11 cellular contexts compared by ENCODE assay signal in the genomic region with DNA sequence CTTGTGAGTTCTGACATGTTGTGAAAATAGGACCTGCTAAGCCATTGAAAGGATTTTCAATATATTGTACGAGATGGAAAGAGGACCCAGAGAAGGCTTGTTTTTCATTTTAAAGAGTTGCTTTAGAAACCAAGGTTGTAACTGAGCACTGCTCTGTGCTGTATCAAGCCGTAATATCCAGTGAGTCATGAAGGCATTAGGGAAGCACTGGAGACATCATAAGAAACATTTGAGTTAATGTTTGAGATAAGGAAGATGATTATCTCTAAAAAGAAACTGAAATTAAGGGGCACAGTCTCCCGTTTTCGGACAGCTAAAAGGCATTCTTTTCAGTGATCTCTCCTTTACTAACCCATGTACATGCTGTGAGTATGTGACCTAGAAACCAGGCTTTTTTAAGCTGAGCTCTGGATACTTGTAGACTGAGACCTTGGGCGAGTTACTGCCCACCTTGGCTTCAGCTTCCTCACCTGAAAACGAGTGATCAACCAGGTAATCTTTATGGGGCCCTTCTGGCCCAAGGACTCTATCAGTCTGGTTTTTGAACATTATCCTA.
DNase-seq lines count a peak whose midpoint lies in the region; ATAC-seq, FAIRE-seq and TF ChIP-seq lines count a peak whose summit lies in the region.
"Had no signal": no experiment of that assay in that cellular context is flagged by ENCODE, and none has a peak within 500 bp of the region (broad histone marks: within the 10 kb centered on the region; RNA-seq: fewer than 3 reads in every experiment).

No MANE protein-coding gene starts in this region.

- peaks cover 16% of the 10 kb centered on the region for H3K4me1 Mint-ChIP-seq in activated CD8-positive, alpha-beta T cell treated with anti-CD3 and anti-CD28 coated beads for 36 hours (ENCODE audit: low read depth)
- peaks cover 25% of the 10 kb centered on the region for H3K4me1 Mint-ChIP-seq in stimulated activated naive CD8-positive, alpha-beta T cell treated with anti-CD3 and anti-CD28 coated beads, Interleukin-15, amount 100 ng/mL, for 72 hours

- H3K27ac Mint-ChIP-seq in activated CD8-positive, alpha-beta T cell treated with anti-CD3 and anti-CD28 coated beads for 36 hours = peak overlapping the region; percentile 79
- H3K27ac Mint-ChIP-seq in stimulated activated naive CD8-positive, alpha-beta T cell treated with anti-CD3 and anti-CD28 coated beads, Interleukin-15, amount 100 ng/mL, for 72 hours = peak overlapping the region; percentile 72 to 90

- no peaks in the 10 kb centered on the region for H3K36me3 Mint-ChIP-seq in activated CD8-positive, alpha-beta T cell treated with anti-CD3 and anti-CD28 coated beads for 36 hours (ENCODE audit: low read depth)
- H3K36me3 Mint-ChIP-seq: activated naive CD4-positive, alpha-beta T cell treated with anti-CD3 and anti-CD28 coated beads, Interleukin-2, amount 50 U/mL, for 72 hours had no signal

- no peaks in the 10 kb centered on the region for H4K20me1 ChIP-seq in IMR-90 (ENCODE audit: insufficient read depth, low read length)

- H2AK5ac ChIP-seq in IMR-90 (ENCODE audit: low read depth, low read length) = peak overlapping the region; percentile 80

- peak overlapping the region; percentile 81 to 89 for H4K8ac ChIP-seq in IMR-90 (ENCODE audit: low read depth in 2 of 2, low read length in 2 of 2)

- peaks cover 0 to 22% of the 10 kb centered on the region in 2 experiments; a peak in 2 of 4 replicates for H3K79me1 ChIP-seq in IMR-90 (ENCODE audit: low read depth in 1 of 2, low read length in 2 of 2)

- no peaks in the 10 kb centered on the region for H3K9me3 Mint-ChIP-seq in activated CD8-positive, alpha-beta T cell treated with anti-CD3 and anti-CD28 coated beads for 36 hours
- no peaks in the 10 kb centered on the region for H3K9me3 Mint-ChIP-seq in stimulated activated naive CD8-positive, alpha-beta T cell treated with anti-CD3 and anti-CD28 coated beads, Interleukin-15, amount 100 ng/mL, for 72 hours
- H3K9me3 Mint-ChIP-seq: activated naive CD4-positive, alpha-beta T cell treated with anti-CD3 and anti-CD28 coated beads, Interleukin-2, amount 50 U/mL, for 72 hours had no signal

- DNase-seq in IMR-90 = peak; percentile 85
- no peak for DNase-seq in activated CD8-positive, alpha-beta T cell treated with anti-CD3 and anti-CD28 coated beads for 36 hours
- peak; percentile 37 for DNase-seq in glomerular visceral epithelial cell (ENCODE audit: extremely low spot score)
- no peak for DNase-seq in stimulated activated naive CD8-positive, alpha-beta T cell treated with anti-CD3 and anti-CD28 coated beads, Interleukin-15, amount 100 ng/mL, for 72 hours
- DNase-seq in GM19239 (ENCODE audit: insufficient read length, low spot score) = no peak
- DNase-seq in NCI-H82 treated with DMSO at 0.1 percent for 48 hours (lab: John Stamatoyannopoulos, UW; ENCODE audit: unreplicated experiment) = no peak
- no peak for DNase-seq in NCI-H1694 treated with DMSO at 0.1 percent for 48 hours (lab: John Stamatoyannopoulos, UW)
- DNase-seq: hippocampal formation, NCI-H2227 treated with DMSO at 0.1 percent for 48 hours had no signal

- peak overlapping the region; percentile 87 for H4K5ac ChIP-seq in IMR-90 (ENCODE audit: low read depth, low read length)

- H3K9ac ChIP-seq in IMR-90 (ENCODE audit: low read depth, low read length) = peak overlapping the region; percentile 47; the same call in 1 of the 2 replicates

- H3K4me3 Mint-ChIP-seq in activated CD8-positive, alpha-beta T cell treated with anti-CD3 and anti-CD28 coated beads for 36 hours = no peak overlapping the region
- peak overlapping the region in 1 of 2 donors; percentile 40 for H3K4me3 Mint-ChIP-seq in stimulated activated naive CD8-positive, alpha-beta T cell treated with anti-CD3 and anti-CD28 coated beads, Interleukin-15, amount 100 ng/mL, for 72 hours

- H3K4ac ChIP-seq in IMR-90 (ENCODE audit: low read depth, low read length) = peak overlapping the region; percentile 96

- in situ Hi-C loops in IMR-90 (cut with MboI; ENCODE audit: low sequenced_read_pairs) = no loop called here

- POLR2A ChIA-PET in IMR-90 (lab: Charles Lee; ENCODE audit: unreplicated experiment) = interaction anchor here (1.0 kb wide), 1 partner anchor 50 kb away, joined by 9 read pairs; no protein-coding TSS in a partner anchor
- POLR2A ChIA-PET in activated CD8-positive, alpha-beta T cell treated with anti-CD3 and anti-CD28 coated beads for 36 hours (lab: Charles Lee) = no interaction called here

- peak overlapping the region; percentile 80 for H3K4me2 ChIP-seq in IMR-90 (ENCODE audit: low read depth, low read length)

- H3K27me3 ChIP-seq in IMR-90 (ENCODE audit: control insufficient read depth, insufficient read depth, low read length) = no peaks in the 10 kb centered on the region

- H3K18ac ChIP-seq in IMR-90 (ENCODE audit: low read depth, low read length) = peak overlapping the region; percentile 98

- TF ChIP-seq CTCF in IMR-90 (conservative IDR thresholded peaks at IDR 0.05; ENCODE audit: low read depth, low read length) = no peak
- TF ChIP-seq CTCF in activated CD8-positive, alpha-beta T cell treated with anti-CD3 and anti-CD28 coated beads for 36 hours (IDR thresholded peaks at IDR 0.05) = no peak

- CTCF ChIA-PET in IMR-90 (lab: Yijun Ruan, JAX) = no interaction called here
- CTCF ChIA-PET in activated CD8-positive, alpha-beta T cell treated with anti-CD3 and anti-CD28 coated beads for 36 hours (lab: Charles Lee) = no interaction called here

- WGBS in IMR-90 (ENCODE audit: extremely low coverage in 2 of 2, insufficient read length in 1 of 2), 2 experiments = 25% methylated on average over 1 of the region's 6 CpGs; no CpG with 5 or more reads in 1 of the 2 experiments

- no peaks in the 10 kb centered on the region for H3K36me3 ChIP-seq in IMR-90 (ENCODE audit: control insufficient read depth, insufficient read depth, low read length)
- H3K36me3 ChIP-seq: prostate gland had no signal

- peak overlapping the region; percentile 75 for H2BK15ac ChIP-seq in IMR-90 (ENCODE audit: low read depth, low read length)

- peak; percentile 6 for TF ChIP-seq POLR2A in IMR-90 (IDR thresholded peaks at IDR 0.05; ENCODE audit: low read depth, low read length)

- H3K27ac ChIP-seq in IMR-90 (ENCODE audit: insufficient read depth, low read length) = peak overlapping the region; percentile 82

- dilution Hi-C loops in IMR-90 (cut with HindIII; ENCODE audit: low sequenced_read_pairs, unreplicated experiment) = no loop called here

- no peaks in the 10 kb centered on the region for H3K9me3 ChIP-seq in IMR-90 (ENCODE audit: control insufficient read depth, insufficient read depth, low read length)
- H3K9me3 ChIP-seq: prostate gland had no signal

- peaks cover 15% of the 10 kb centered on the region for H3K9me1 ChIP-seq in IMR-90 (ENCODE audit: insufficient read depth, low read length)

- no peak overlapping the region for H2AFZ ChIP-seq in IMR-90 (replicated peaks; ENCODE audit: low read length, poor library complexity)

- peak overlapping the region; percentile 89 for H2BK120ac ChIP-seq in IMR-90 (ENCODE audit: low read depth, low read length)

- H3K4me3 ChIP-seq in IMR-90 (ENCODE audit: insufficient read depth, low read depth, low read length) = peak overlapping the region; percentile 7; the same call in 1 of the 2 replicates
- H3K4me3 ChIP-seq: prostate gland had no signal

- peak overlapping the region; percentile 88 for H4K91ac ChIP-seq in IMR-90 (ENCODE audit: insufficient read depth, low read depth, low read length)

- H3K23ac ChIP-seq in IMR-90 (ENCODE audit: low read depth, low read length) = peak overlapping the region; percentile 77

- FAIRE-seq in GM19239 (lab: Jason Lieb, UNC) = no peak

- peak overlapping the region; percentile 84 for H2BK20ac ChIP-seq in IMR-90 (ENCODE audit: low read depth, low read length)

- intact Hi-C loops in IMR-90 (cut with micrococcal nuclease) = loop anchor here (5.0 kb wide), 1 partner anchor 147 kb away; the partner anchor contains the start of gene TBX2
- intact Hi-C loops in activated CD8-positive, alpha-beta T cell treated with anti-CD3 and anti-CD28 coated beads for 36 hours (cut with micrococcal nuclease) = no loop called here

- H2AK9ac ChIP-seq in IMR-90 (replicated peaks; ENCODE audit: low read depth, low read length, poor library complexity) = peak overlapping the region; percentile 57

- H3K4me1 ChIP-seq in IMR-90 (ENCODE audit: control insufficient read depth, insufficient read depth, low read length) = peaks cover 18% of the 10 kb centered on the region

- peak; percentile 60 for ATAC-seq in IMR-90 (ENCODE audit: low read depth)
- peak; percentile 32 for ATAC-seq in activated CD8-positive, alpha-beta T cell treated with anti-CD3 and anti-CD28 coated beads for 36 hours
- peak; percentile 48 for ATAC-seq in stimulated activated naive CD8-positive, alpha-beta T cell treated with anti-CD3 and anti-CD28 coated beads, Interleukin-15, amount 100 ng/mL, for 72 hours

- peak overlapping the region; percentile 97 for H2BK5ac ChIP-seq in IMR-90 (ENCODE audit: low read depth, low read length, poor library complexity, severe bottlenecking)

- peak; percentile 17; the same call in 1 of the 2 replicates for TF ChIP-seq RAD21 in IMR-90 (IDR thresholded peaks at IDR 0.05; ENCODE audit: low read length)

- H3K56ac ChIP-seq in IMR-90 (ENCODE audit: extremely low read depth, insufficient read depth, low read length) = peak overlapping the region; percentile 84

- BruUV-seq in IMR-90 (replicated peaks; lab: Mats Ljungman, UMichigan) = no TSS peak

- H3K14ac ChIP-seq in IMR-90 (replicated peaks; ENCODE audit: low read depth, low read length) = peak overlapping the region; percentile 73

- no peaks in the 10 kb centered on the region for H3K27me3 Mint-ChIP-seq in activated CD8-positive, alpha-beta T cell treated with anti-CD3 and anti-CD28 coated beads for 36 hours
- H3K27me3 Mint-ChIP-seq in stimulated activated naive CD8-positive, alpha-beta T cell treated with anti-CD3 and anti-CD28 coated beads, Interleukin-15, amount 100 ng/mL, for 72 hours = no peaks in the 10 kb centered on the region

TF ChIP-seq in IMR-90, 13 proteins besides CTCF, POLR2A, EP300 and RAD21 (continues in another document):
- no peak for TF ChIP-seq SMC3 (IDR thresholded peaks at IDR 0.05; ENCODE audit: low read depth, low read length)
- TF ChIP-seq MAZ (IDR thresholded peaks at IDR 0.05; ENCODE audit: borderline replicate concordance, low read depth, low read length) = no peak
- peak; percentile 4 for TF ChIP-seq RCOR1 (IDR thresholded peaks at IDR 0.05; ENCODE audit: insufficient replicate concordance, low read length)
- no peak for TF ChIP-seq ELK1 (IDR thresholded peaks at IDR 0.05; ENCODE audit: borderline replicate concordance, low read depth, low read length)
- no peak for TF ChIP-seq MXI1 (IDR thresholded peaks at IDR 0.05; ENCODE audit: borderline replicate concordance, low read depth, low read length)

Comparison
In these comparisons a context has a peak if more than half of its experiments do, and no peak if none do; other contexts are left out.
1. DNase-seq: peak in IMR-90 (single experiment) and glomerular visceral epithelial cell (single experiment); none in activated CD8-positive, alpha-beta T cell treated with anti-CD3 and anti-CD28 coated beads for 36 hours (single experiment), stimulated activated naive CD8-positive, alpha-beta T cell treated with anti-CD3 and anti-CD28 coated beads, Interleukin-15, amount 100 ng/mL, for 72 hours (0 of 2), GM19239 (single experiment), NCI-H82 treated with DMSO at 0.1 percent for 48 hours (single experiment) and NCI-H1694 treated with DMSO at 0.1 percent for 48 hours (single experiment).
2. Peak in every context shown above with its lines, with median percentiles within 50 percentile points of each other: ATAC-seq.